Comparison of ENCODE assay signal across 14 cellular contexts in the genomic region with DNA sequence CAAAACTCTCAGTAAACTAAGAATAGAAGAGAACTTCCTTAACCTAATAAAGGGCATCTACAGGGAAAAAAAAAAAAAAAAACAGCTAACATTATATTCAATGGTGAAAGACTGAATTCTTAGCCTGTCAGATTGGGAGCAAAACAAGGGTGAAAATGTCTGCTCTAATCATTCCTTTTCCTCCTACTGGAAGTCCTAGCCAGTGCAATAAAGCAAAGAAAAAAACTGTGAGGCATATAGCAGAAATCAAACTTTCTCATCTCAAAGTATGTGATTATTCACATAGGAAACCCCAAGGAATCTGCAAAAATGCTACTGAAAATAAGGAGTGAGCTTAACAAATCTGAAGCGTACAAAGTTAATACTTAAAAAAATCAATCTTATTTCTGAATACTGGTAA.
A peak's percentile ranks its signal among the peaks of the same experiment; 100 is the strongest.
DNase-seq lines count a peak whose midpoint lies in the region; ATAC-seq and TF ChIP-seq lines count a peak whose summit lies in the region.
"Had no signal": no experiment of that assay in that cellular context is flagged by ENCODE, and none has a peak within 500 bp of the region (broad histone marks: within the 10 kb centered on the region; RNA-seq: fewer than 3 reads in every experiment).

No MANE protein-coding gene starts in this region.

- H3K36me3 ChIP-seq in adipocyte (ENCODE audit: control insufficient read depth, insufficient read depth, low read length, severe bottlenecking), result no peaks in the 10 kb centered on the region
- no peaks in the 10 kb centered on the region for H3K36me3 ChIP-seq in skeletal muscle tissue (ENCODE audit: control insufficient read depth in 3 of 3, insufficient read depth in 3 of 3, low read length in 3 of 3)
- H3K36me3 ChIP-seq in breast epithelium, result no peaks in the 10 kb centered on the region

- intact Hi-C loops in breast epithelium (cut with DNase I; ENCODE audit: low total_unique reads), result no loop called here

- no peak overlapping the region for H3K9ac ChIP-seq in adipocyte (ENCODE audit: low read length)
- no peak overlapping the region for H3K9ac ChIP-seq in skeletal muscle tissue (ENCODE audit: low read depth in 1 of 3, low read length in 3 of 3)

- H3K9me3 ChIP-seq in adipocyte (ENCODE audit: control insufficient read depth, low read length) (no peaks in the 10 kb centered on the region), skeletal muscle tissue (ENCODE audit: control insufficient read depth in 3 of 3, low read length in 3 of 3) (no peaks in the 10 kb centered on the region), breast epithelium (no peaks in the 10 kb centered on the region)

- no peak for TF ChIP-seq POLR2A in breast epithelium (IDR thresholded peaks at IDR 0.05)

- DNase-seq in AG10803 (ENCODE audit: low read depth) (no peak), adipocyte (ENCODE audit: low read depth) (peak; percentile 2), iris pigment epithelial cell (ENCODE audit: low read depth) (peak; percentile 34), breast epithelium (ENCODE audit: low spot score in 2 of 2) (no peak), NCI-H1417 (lab: John Stamatoyannopoulos, UW) (no peak)
- DNase-seq: C1 segment of cervical spinal cord, H7, NCI-H1436, NCI-H1930, NCI-H226, NCI-H524, SIG-M5 had no signal

- ATAC-seq in GM19397 (IDR thresholded peaks at IDR 0.05; ENCODE audit: unreplicated experiment), result no peak

- no peak overlapping the region for H3K4me3 ChIP-seq in AG10803 (ENCODE audit: low read length)
- no peak overlapping the region for H3K4me3 ChIP-seq in adipocyte (ENCODE audit: low read length)
- no peak overlapping the region for H3K4me3 ChIP-seq in skeletal muscle tissue (ENCODE audit: low read length in 3 of 3)
- no peak overlapping the region for H3K4me3 ChIP-seq in breast epithelium

- peak; percentile 26; the same call in 1 of the 2 replicates for TF ChIP-seq CTCF in AG10803 (conservative IDR thresholded peaks at IDR 0.05; ENCODE audit: low read length)
- no peak for TF ChIP-seq CTCF in breast epithelium (IDR thresholded peaks at IDR 0.05)

- H3K4me1 ChIP-seq in adipocyte (ENCODE audit: control insufficient read depth, insufficient read depth, low read length) (no peaks in the 10 kb centered on the region), skeletal muscle tissue (ENCODE audit: control insufficient read depth in 3 of 3, insufficient read depth in 3 of 3, low read length in 3 of 3) (peaks cover 8 to 16% (median 16%) of the 10 kb centered on the region in 3 donors), breast epithelium (no peaks in the 10 kb centered on the region)

- H3K27me3 ChIP-seq in adipocyte (replicated peaks; ENCODE audit: control insufficient read depth, insufficient read depth, low read length) (no peaks in the 10 kb centered on the region), skeletal muscle tissue (ENCODE audit: control insufficient read depth in 3 of 3, insufficient read depth in 3 of 3, low read length in 3 of 3) (no peaks in the 10 kb centered on the region), breast epithelium (no peaks in the 10 kb centered on the region)

- peak overlapping the region; percentile 95 for H3K27ac ChIP-seq in skeletal muscle tissue (ENCODE audit: low read depth, low read length)
- no peak overlapping the region for H3K27ac ChIP-seq in breast epithelium

Comparison
In these comparisons a context has a peak if more than half of its experiments do, and no peak if none do; other contexts are left out.
1. DNase-seq: peak in adipocyte (single experiment) and iris pigment epithelial cell (single experiment); none in AG10803 (single experiment), breast epithelium (0 of 2) and NCI-H1417 (0 of 3).